ENCODE assay signal across 2 cellular contexts in the genomic region with DNA sequence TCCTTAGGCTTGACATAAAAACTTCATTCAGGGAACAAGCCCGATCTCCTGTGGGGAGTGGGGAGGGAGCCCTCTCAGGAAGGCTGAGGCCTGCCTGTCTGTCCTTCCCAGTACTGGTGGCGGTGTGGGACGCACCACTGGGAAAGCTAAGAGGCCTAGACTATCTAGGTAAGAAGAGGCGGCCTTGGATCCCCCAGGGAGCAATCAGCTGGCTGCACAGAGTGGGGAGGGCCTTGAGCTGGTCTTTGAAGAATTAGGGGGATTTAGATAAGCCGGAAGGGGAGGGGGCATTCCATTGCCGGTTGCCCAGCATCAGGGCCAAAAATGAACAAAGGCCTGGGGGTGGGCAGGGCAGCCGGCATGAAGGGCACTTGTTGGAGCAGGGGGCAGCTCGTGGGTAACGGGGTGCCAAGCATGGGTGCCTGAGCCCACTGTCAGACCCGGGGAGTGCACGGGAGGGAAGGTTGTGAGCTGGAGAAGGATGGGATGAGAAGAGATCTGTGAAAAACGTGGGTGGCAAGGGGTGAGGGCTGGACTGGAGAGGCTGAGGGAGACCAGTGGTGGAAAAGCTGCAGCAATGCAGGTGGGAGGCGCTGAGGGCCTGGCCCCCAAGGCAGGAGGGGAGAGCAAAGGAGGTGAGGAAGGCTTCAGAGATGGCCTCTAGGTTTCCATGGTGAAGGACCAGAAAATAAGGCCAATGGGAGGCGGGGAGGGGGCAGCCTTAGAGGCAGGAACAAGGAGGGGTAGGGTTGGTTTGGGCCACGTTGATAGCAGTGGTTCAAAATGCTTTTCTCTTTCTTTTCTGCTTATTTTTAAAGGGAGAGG.
TF ChIP-seq lines count a peak whose summit lies in the region.

No MANE protein-coding gene starts in this region.

TF ChIP-seq in K562, 482 proteins besides CTCF, POLR2A, EP300 and RAD21 (continued from another document):
- 0 out of 2 replicates have a peak, but pooled peaks have one; percentile 65 for TF ChIP-seq HDGF (IDR thresholded peaks at IDR 0.05)
- 0 out of 2 replicates have a peak, but pooled peaks have one; percentile 26 for TF ChIP-seq MIER1 (IDR thresholded peaks at IDR 0.05; ENCODE audit: low read depth)
- TF ChIP-seq, protein P1, sequence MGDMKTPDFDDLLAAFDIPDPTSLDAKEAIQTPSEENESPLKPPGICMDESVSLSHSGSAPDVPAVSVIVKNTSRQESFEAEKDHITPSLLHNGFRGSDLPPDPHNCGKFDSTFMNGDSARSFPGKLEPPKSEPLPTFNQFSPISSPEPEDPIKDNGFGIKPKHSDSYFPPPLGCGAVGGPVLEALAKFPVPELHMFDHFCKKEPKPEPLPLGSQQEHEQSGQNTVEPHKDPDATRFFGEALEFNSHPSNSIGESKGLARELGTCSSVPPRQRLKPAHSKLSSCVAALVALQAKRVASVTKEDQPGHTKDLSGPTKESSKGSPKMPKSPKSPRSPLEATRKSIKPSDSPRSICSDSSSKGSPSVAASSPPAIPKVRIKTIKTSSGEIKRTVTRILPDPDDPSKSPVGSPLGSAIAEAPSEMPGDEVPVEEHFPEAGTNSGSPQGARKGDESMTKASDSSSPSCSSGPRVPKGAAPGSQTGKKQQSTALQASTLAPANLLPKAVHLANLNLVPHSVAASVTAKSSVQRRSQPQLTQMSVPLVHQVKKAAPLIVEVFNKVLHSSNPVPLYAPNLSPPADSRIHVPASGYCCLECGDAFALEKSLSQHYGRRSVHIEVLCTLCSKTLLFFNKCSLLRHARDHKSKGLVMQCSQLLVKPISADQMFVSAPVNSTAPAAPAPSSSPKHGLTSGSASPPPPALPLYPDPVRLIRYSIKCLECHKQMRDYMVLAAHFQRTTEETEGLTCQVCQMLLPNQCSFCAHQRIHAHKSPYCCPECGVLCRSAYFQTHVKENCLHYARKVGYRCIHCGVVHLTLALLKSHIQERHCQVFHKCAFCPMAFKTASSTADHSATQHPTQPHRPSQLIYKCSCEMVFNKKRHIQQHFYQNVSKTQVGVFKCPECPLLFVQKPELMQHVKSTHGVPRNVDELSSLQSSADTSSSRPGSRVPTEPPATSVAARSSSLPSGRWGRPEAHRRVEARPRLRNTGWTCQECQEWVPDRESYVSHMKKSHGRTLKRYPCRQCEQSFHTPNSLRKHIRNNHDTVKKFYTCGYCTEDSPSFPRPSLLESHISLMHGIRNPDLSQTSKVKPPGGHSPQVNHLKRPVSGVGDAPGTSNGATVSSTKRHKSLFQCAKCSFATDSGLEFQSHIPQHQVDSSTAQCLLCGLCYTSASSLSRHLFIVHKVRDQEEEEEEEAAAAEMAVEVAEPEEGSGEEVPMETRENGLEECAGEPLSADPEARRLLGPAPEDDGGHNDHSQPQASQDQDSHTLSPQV (IDR thresholded peaks at IDR 0.05) = 0 out of 2 replicates have a peak, but pooled peaks have one; percentile 3
- TF ChIP-seq BHLHE40 (IDR thresholded peaks at IDR 0.05; ENCODE audit: low read length) = no peak
- peak; percentile 70 for TF ChIP-seq DACH1 (IDR thresholded peaks at IDR 0.05; ENCODE audit: partially characterized antibody)
- TF ChIP-seq PHF21A (IDR thresholded peaks at IDR 0.05; ENCODE audit: borderline replicate concordance, low read depth) = no peak
- TF ChIP-seq, protein P2, sequence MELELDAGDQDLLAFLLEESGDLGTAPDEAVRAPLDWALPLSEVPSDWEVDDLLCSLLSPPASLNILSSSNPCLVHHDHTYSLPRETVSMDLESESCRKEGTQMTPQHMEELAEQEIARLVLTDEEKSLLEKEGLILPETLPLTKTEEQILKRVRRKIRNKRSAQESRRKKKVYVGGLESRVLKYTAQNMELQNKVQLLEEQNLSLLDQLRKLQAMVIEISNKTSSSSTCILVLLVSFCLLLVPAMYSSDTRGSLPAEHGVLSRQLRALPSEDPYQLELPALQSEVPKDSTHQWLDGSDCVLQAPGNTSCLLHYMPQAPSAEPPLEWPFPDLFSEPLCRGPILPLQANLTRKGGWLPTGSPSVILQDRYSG (tag; conservative IDR thresholded peaks at IDR 0.05; ENCODE audit: low read depth) = 0 out of 2 replicates have a peak, but pooled peaks have one; percentile 29
- TF ChIP-seq ATF1 (CRISPR knock-in tag; IDR thresholded peaks at IDR 0.05) = no peak
- TF ChIP-seq ATF1 (tag; IDR thresholded peaks at IDR 0.05) = no peak
- TF ChIP-seq ZC3H4 (CRISPR knock-in tag; IDR thresholded peaks at IDR 0.05; ENCODE audit: borderline replicate concordance) = no peak
- TF ChIP-seq, protein P3, sequence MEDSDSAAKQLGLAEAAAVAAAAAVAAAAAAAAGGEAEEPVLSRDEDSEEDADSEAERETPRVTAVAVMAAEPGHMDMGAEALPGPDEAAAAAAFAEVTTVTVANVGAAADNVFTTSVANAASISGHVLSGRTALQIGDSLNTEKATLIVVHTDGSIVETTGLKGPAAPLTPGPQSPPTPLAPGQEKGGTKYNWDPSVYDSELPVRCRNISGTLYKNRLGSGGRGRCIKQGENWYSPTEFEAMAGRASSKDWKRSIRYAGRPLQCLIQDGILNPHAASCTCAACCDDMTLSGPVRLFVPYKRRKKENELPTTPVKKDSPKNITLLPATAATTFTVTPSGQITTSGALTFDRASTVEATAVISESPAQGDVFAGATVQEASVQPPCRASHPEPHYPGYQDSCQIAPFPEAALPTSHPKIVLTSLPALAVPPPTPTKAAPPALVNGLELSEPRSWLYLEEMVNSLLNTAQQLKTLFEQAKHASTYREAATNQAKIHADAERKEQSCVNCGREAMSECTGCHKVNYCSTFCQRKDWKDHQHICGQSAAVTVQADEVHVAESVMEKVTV (CRISPR knock-in tag; IDR thresholded peaks at IDR 0.05) = no peak
- no peak for TF ChIP-seq STAT5A (IDR thresholded peaks at IDR 0.05; ENCODE audit: borderline replicate concordance, low read length)
- no peak for TF ChIP-seq ZNF584 (CRISPR knock-in tag; IDR thresholded peaks at IDR 0.05; ENCODE audit: low read depth)
- peak; percentile 55; the same call in 1 of the 2 replicates for TF ChIP-seq POLR2G (IDR thresholded peaks at IDR 0.05; ENCODE audit: low read depth, low read length)
- TF ChIP-seq CXXC5 (CRISPR knock-in tag; IDR thresholded peaks at IDR 0.05) = no peak
- no peak for TF ChIP-seq PCBP1 (IDR thresholded peaks at IDR 0.05; ENCODE audit: low read depth, low read length, poor library complexity, severe bottlenecking)
- peak; percentile 45 for TF ChIP-seq POLR2B (IDR thresholded peaks at IDR 0.05; ENCODE audit: low read depth, partially characterized antibody)
- TF ChIP-seq BRD4 (IDR thresholded peaks at IDR 0.05) = no peak
- TF ChIP-seq TCF7 (IDR thresholded peaks at IDR 0.05; ENCODE audit: borderline replicate concordance) = 0 out of 2 replicates have a peak, but pooled peaks have one; percentile 65

TF ChIP-seq in HepG2, 621 proteins besides CTCF, POLR2A, EP300 and RAD21 (continued from another document and continues in another):
- TF ChIP-seq, protein P4, sequence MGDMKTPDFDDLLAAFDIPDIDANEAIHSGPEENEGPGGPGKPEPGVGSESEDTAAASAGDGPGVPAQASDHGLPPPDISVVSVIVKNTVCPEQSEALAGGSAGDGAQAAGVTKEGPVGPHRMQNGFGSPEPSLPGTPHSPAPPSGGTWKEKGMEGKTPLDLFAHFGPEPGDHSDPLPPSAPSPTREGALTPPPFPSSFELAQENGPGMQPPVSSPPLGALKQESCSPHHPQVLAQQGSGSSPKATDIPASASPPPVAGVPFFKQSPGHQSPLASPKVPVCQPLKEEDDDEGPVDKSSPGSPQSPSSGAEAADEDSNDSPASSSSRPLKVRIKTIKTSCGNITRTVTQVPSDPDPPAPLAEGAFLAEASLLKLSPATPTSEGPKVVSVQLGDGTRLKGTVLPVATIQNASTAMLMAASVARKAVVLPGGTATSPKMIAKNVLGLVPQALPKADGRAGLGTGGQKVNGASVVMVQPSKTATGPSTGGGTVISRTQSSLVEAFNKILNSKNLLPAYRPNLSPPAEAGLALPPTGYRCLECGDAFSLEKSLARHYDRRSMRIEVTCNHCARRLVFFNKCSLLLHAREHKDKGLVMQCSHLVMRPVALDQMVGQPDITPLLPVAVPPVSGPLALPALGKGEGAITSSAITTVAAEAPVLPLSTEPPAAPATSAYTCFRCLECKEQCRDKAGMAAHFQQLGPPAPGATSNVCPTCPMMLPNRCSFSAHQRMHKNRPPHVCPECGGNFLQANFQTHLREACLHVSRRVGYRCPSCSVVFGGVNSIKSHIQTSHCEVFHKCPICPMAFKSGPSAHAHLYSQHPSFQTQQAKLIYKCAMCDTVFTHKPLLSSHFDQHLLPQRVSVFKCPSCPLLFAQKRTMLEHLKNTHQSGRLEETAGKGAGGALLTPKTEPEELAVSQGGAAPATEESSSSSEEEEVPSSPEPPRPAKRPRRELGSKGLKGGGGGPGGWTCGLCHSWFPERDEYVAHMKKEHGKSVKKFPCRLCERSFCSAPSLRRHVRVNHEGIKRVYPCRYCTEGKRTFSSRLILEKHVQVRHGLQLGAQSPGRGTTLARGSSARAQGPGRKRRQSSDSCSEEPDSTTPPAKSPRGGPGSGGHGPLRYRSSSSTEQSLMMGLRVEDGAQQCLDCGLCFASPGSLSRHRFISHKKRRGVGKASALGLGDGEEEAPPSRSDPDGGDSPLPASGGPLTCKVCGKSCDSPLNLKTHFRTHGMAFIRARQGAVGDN (CRISPR knock-in tag; IDR thresholded peaks at IDR 0.05) = peak; percentile 90
- TF ChIP-seq ZNF768 (CRISPR knock-in tag; IDR thresholded peaks at IDR 0.05) = no peak
- TF ChIP-seq ZNF296 (CRISPR knock-in tag; conservative IDR thresholded peaks at IDR 0.05) = no peak
- no peak for TF ChIP-seq PCBP1 (IDR thresholded peaks at IDR 0.05; ENCODE audit: borderline replicate concordance, low read depth, low read length)
- no peak for TF ChIP-seq ZNF446 (CRISPR knock-in tag; IDR thresholded peaks at IDR 0.05)
- no peak for TF ChIP-seq KLF13 (CRISPR knock-in tag; IDR thresholded peaks at IDR 0.05)
- no peak for TF ChIP-seq RBAK (CRISPR knock-in tag; IDR thresholded peaks at IDR 0.05)
- no peak for TF ChIP-seq ZNF317 (CRISPR knock-in tag; IDR thresholded peaks at IDR 0.05)
- TF ChIP-seq, protein P5, sequence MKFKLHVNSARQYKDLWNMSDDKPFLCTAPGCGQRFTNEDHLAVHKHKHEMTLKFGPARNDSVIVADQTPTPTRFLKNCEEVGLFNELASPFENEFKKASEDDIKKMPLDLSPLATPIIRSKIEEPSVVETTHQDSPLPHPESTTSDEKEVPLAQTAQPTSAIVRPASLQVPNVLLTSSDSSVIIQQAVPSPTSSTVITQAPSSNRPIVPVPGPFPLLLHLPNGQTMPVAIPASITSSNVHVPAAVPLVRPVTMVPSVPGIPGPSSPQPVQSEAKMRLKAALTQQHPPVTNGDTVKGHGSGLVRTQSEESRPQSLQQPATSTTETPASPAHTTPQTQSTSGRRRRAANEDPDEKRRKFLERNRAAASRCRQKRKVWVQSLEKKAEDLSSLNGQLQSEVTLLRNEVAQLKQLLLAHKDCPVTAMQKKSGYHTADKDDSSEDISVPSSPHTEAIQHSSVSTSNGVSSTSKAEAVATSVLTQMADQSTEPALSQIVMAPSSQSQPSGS (CRISPR knock-in tag; IDR thresholded peaks at IDR 0.05) = 0 out of 2 replicates have a peak, but pooled peaks have one; percentile 13
- TF ChIP-seq ZNF17 (CRISPR knock-in tag; IDR thresholded peaks at IDR 0.05) = no peak
- TF ChIP-seq KDM4B (CRISPR knock-in tag; IDR thresholded peaks at IDR 0.05) = no peak
- no peak for TF ChIP-seq MED8 (CRISPR knock-in tag; IDR thresholded peaks at IDR 0.05; ENCODE audit: insufficient replicate concordance)
- TF ChIP-seq, protein P6, sequence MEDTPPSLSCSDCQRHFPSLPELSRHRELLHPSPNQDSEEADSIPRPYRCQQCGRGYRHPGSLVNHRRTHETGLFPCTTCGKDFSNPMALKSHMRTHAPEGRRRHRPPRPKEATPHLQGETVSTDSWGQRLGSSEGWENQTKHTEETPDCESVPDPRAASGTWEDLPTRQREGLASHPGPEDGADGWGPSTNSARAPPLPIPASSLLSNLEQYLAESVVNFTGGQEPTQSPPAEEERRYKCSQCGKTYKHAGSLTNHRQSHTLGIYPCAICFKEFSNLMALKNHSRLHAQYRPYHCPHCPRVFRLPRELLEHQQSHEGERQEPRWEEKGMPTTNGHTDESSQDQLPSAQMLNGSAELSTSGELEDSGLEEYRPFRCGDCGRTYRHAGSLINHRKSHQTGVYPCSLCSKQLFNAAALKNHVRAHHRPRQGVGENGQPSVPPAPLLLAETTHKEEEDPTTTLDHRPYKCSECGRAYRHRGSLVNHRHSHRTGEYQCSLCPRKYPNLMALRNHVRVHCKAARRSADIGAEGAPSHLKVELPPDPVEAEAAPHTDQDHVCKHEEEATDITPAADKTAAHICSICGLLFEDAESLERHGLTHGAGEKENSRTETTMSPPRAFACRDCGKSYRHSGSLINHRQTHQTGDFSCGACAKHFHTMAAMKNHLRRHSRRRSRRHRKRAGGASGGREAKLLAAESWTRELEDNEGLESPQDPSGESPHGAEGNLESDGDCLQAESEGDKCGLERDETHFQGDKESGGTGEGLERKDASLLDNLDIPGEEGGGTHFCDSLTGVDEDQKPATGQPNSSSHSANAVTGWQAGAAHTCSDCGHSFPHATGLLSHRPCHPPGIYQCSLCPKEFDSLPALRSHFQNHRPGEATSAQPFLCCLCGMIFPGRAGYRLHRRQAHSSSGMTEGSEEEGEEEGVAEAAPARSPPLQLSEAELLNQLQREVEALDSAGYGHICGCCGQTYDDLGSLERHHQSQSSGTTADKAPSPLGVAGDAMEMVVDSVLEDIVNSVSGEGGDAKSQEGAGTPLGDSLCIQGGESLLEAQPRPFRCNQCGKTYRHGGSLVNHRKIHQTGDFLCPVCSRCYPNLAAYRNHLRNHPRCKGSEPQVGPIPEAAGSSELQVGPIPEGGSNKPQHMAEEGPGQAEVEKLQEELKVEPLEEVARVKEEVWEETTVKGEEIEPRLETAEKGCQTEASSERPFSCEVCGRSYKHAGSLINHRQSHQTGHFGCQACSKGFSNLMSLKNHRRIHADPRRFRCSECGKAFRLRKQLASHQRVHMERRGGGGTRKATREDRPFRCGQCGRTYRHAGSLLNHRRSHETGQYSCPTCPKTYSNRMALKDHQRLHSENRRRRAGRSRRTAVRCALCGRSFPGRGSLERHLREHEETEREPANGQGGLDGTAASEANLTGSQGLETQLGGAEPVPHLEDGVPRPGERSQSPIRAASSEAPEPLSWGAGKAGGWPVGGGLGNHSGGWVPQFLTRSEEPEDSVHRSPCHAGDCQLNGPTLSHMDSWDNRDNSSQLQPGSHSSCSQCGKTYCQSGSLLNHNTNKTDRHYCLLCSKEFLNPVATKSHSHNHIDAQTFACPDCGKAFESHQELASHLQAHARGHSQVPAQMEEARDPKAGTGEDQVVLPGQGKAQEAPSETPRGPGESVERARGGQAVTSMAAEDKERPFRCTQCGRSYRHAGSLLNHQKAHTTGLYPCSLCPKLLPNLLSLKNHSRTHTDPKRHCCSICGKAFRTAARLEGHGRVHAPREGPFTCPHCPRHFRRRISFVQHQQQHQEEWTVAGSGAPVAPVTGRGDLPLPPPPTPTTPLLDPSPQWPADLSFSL (CRISPR knock-in tag; IDR thresholded peaks at IDR 0.05) = no peak
